8 cellular contexts compared by ENCODE assay signal in the genomic region with DNA sequence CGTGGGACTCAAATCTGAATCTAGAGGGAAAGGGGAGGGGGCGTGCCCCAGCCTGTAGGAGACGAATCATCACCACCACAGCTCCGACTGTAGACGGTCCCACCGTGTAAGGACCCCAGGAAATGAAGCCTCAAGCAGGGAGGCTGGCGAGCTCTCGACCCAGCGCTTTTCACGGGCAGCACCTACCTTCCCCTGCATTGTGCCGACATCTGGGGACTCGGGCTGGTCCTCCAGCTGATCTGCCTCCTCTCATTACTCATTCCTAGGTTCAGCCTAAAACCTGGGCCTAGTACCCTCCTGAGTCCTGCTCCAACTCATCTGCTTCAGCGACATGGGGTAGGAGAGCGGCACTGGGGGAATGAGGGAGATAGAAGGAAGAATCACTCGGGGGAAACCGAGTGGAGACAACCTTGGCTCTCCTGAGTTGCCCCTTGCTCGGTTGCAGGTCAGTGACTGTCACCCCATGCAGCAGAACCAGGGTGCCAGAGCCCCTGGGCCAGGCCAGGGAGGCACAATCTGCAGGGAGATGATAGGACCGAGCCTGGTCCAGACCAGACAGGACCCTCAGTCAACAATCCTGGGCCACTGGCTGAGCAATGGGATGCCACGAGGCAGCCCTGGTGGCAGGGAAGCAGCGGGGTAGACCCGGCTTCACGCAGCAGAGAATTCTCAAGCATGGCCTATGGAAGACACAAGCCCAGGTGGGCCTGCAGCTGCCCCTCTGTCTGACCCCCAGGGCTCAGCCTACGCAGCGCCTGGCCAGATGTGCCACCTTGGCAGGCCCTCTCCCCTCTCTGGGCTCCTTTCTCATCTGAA. TPM values are rescaled to one million over a fixed set of nuclear protein-coding genes. Genes with fewer than 3 reads are reported as not detected.
DNase-seq lines count a peak whose midpoint lies in the region; ATAC-seq and TF ChIP-seq lines count a peak whose summit lies in the region.

No MANE protein-coding gene starts in this region.

- H3K27me3 ChIP-seq in Karpas-422 (ENCODE audit: low read length) = no peaks in the 10 kb centered on the region
- H3K27me3 ChIP-seq in MG63 = no peaks in the 10 kb centered on the region

- DNase-seq in Karpas-422 (no peak), endothelial cell (ENCODE audit: low spot score) (no peak), cerebellar nuclear complex (lab: John Stamatoyannopoulos, UW) (no peak), MG63 (no peak)
- DNase-seq in naive thymus-derived CD8-positive, alpha-beta T cell = no peak

- no peaks in the 10 kb centered on the region for H3K36me3 ChIP-seq in Karpas-422 (ENCODE audit: insufficient read depth, low read length)
- no peaks in the 10 kb centered on the region; the same call in 1 of the 2 replicates for H3K36me3 ChIP-seq in MG63

- H2AFZ ChIP-seq in Karpas-422 (ENCODE audit: low read length) = no peak overlapping the region

- H3K4me2 ChIP-seq in Karpas-422 (ENCODE audit: low read depth, low read length, poor library complexity, severe bottlenecking) = peak overlapping the region; percentile 31

- H3K27ac ChIP-seq in 22Rv1 (peak overlapping the region; percentile 90), Karpas-422 (ENCODE audit: low read length) (no peak overlapping the region)

- H3K9me2 ChIP-seq in Karpas-422 (replicated peaks; ENCODE audit: insufficient read depth, low read length) = no peaks in the 10 kb centered on the region

- peaks cover 63% of the 10 kb centered on the region for H3K4me1 Mint-ChIP-seq in endothelial cell (ENCODE audit: unreplicated experiment)
- peaks cover 3 to 16% (median 12%) of the 10 kb centered on the region in 4 donors for H3K4me1 Mint-ChIP-seq in naive thymus-derived CD8-positive, alpha-beta T cell

- H3K9ac ChIP-seq in Karpas-422 (ENCODE audit: low read length) = peak overlapping the region; percentile 48

- peak overlapping the region; percentile 28; the same call in 1 of the 2 replicates for H3K4me3 ChIP-seq in Karpas-422 (ENCODE audit: low read length)
- no peak overlapping the region for H3K4me3 ChIP-seq in MG63

- no peaks in the 10 kb centered on the region for H3K9me3 ChIP-seq in Karpas-422 (ENCODE audit: low read length)
- H3K9me3 ChIP-seq in MG63 = no peaks in the 10 kb centered on the region

- H4K20me1 ChIP-seq in Karpas-422 (ENCODE audit: insufficient read depth, low read depth, low read length) = peaks cover 37% of the 10 kb centered on the region

- peaks cover 37% of the 10 kb centered on the region for H3K79me2 ChIP-seq in Karpas-422 (ENCODE audit: low read length)

- H3K4me3 Mint-ChIP-seq in endothelial cell (ENCODE audit: unreplicated experiment) = peak overlapping the region; percentile 79
- peak overlapping the region; percentile 58 to 83 (median 72) for H3K4me3 Mint-ChIP-seq in naive thymus-derived CD8-positive, alpha-beta T cell

- peaks cover 21% of the 10 kb centered on the region for H3K27me3 Mint-ChIP-seq in endothelial cell (ENCODE audit: unreplicated experiment)
- peaks cover 10 to 76% (median 38%) of the 10 kb centered on the region in 5 donors for H3K27me3 Mint-ChIP-seq in naive thymus-derived CD8-positive, alpha-beta T cell

- H3K9me3 Mint-ChIP-seq in endothelial cell (ENCODE audit: unreplicated experiment) = no peaks in the 10 kb centered on the region
- H3K9me3 Mint-ChIP-seq in naive thymus-derived CD8-positive, alpha-beta T cell = no peaks in the 10 kb centered on the region

- peaks cover 4% of the 10 kb centered on the region for H3K36me3 Mint-ChIP-seq in endothelial cell (ENCODE audit: low read depth, unreplicated experiment)
- H3K36me3 Mint-ChIP-seq in naive thymus-derived CD8-positive, alpha-beta T cell = peaks cover 0 to 2% (median 0%) of the 10 kb centered on the region in 3 donors

- ATAC-seq in naive thymus-derived CD8-positive, alpha-beta T cell = no peak
- ATAC-seq in GM19328 (IDR thresholded peaks at IDR 0.05; ENCODE audit: unreplicated experiment) (no peak), HG03469 (IDR thresholded peaks at IDR 0.05; ENCODE audit: unreplicated experiment) (no peak)

- no peak for TF ChIP-seq CTCF in 22Rv1 (IDR thresholded peaks at IDR 0.05)
- no peak for TF ChIP-seq CTCF in endothelial cell (IDR thresholded peaks at IDR 0.05; ENCODE audit: unreplicated experiment)

- POLR2A ChIA-PET in naive thymus-derived CD8-positive, alpha-beta T cell (lab: Charles Lee) = no interaction called here

- H3K4me1 ChIP-seq in Karpas-422 (ENCODE audit: low read length) = peaks cover 22% of the 10 kb centered on the region

- peak overlapping the region; percentile 92 for H3K27ac Mint-ChIP-seq in endothelial cell (ENCODE audit: unreplicated experiment)
- H3K27ac Mint-ChIP-seq in naive thymus-derived CD8-positive, alpha-beta T cell = no peak overlapping the region

RNA-seq across cellular contexts. Expression of gene BCAR1, which starts 0.8 kb away (rescaled TPM):
- 9.2 and 20.5 TPM in 2 replicates for total RNA-seq in Karpas-422 (2014; rRNA removed; shearing (Covaris generic); ENCODE audit: low replicate concordance)
- 182 TPM for total RNA-seq in endothelial cell (ENCODE audit: unreplicated experiment)
- under 1 TPM in 1 of 2 experiments, not detected in 1; 0.30 TPM for total RNA-seq in naive thymus-derived CD8-positive, alpha-beta T cell
- polyA plus RNA-seq in naive thymus-derived CD8-positive, alpha-beta T cell = not detected
- 52.7 and 54.6 TPM in 2 replicates for total RNA-seq in MG63 (2014; rRNA removed; shearing (Covaris generic); ENCODE audit: low replicate concordance)

RNA-seq across cellular contexts. Expression of gene CTRB1, which starts 33.5 kb away (rescaled TPM):
- not detected in 2 replicates for total RNA-seq in Karpas-422 (2014; rRNA removed; shearing (Covaris generic); ENCODE audit: low replicate concordance)
- not detected for total RNA-seq in endothelial cell (ENCODE audit: unreplicated experiment)
- not detected for total RNA-seq in naive thymus-derived CD8-positive, alpha-beta T cell
- polyA plus RNA-seq in naive thymus-derived CD8-positive, alpha-beta T cell = not detected
- total RNA-seq in MG63 (2014; rRNA removed; shearing (Covaris generic); ENCODE audit: low replicate concordance) = not detected in 2 replicates

RNA-seq across cellular contexts. Expression of gene CTRB2, which starts 45.3 kb away (rescaled TPM):
- not detected in 2 replicates for total RNA-seq in Karpas-422 (2014; rRNA removed; shearing (Covaris generic); ENCODE audit: low replicate concordance)
- not detected for total RNA-seq in endothelial cell (ENCODE audit: unreplicated experiment)
- total RNA-seq in naive thymus-derived CD8-positive, alpha-beta T cell = not detected
- polyA plus RNA-seq in naive thymus-derived CD8-positive, alpha-beta T cell = not detected
- not detected in 2 replicates for total RNA-seq in MG63 (2014; rRNA removed; shearing (Covaris generic); ENCODE audit: low replicate concordance)
